Comparison of ENCODE assay signal across 1 cellular context in genomic region chr4:122744229-122744628, GRCh38.
A peak's percentile ranks its signal among the peaks of the same experiment; 100 is the strongest.
TF ChIP-seq lines count a peak whose summit lies in the region.

No MANE protein-coding gene starts in this region.

TF ChIP-seq in GM12878, 131 proteins besides CTCF, POLR2A, EP300 and RAD21:
- TF ChIP-seq SPI1 (IDR thresholded peaks at IDR 0.05; ENCODE audit: borderline replicate concordance, insufficient read depth, low read depth, low read length) (peak; percentile 54; the same call in 1 of the 2 replicates), IKZF1 (conservative IDR thresholded peaks at IDR 0.05) (no peak)
